ENCODE assay signal across 8 cellular contexts in genomic region chr5:6448622-6449464, GRCh38. TPM values are rescaled to one million over a fixed set of nuclear protein-coding genes. Genes with fewer than 3 reads are reported as not detected.
DNase-seq lines count a peak whose midpoint lies in the region; ATAC-seq and TF ChIP-seq lines count a peak whose summit lies in the region.

UBE2QL1 (plus strand) TSS chr5:6448859; CDS start chr5:6448894, 35 bp downstream.

- no peak within 1 kb of the TSS for H2AK5ac ChIP-seq in IMR-90 (ENCODE audit: low read depth, low read length)

- intact Hi-C loops in IMR-90 (cut with micrococcal nuclease): no loop called here
- intact Hi-C loops in OCI-LY7 (cut with micrococcal nuclease; ENCODE audit: unreplicated experiment): no loop called here

- in situ Hi-C loops in IMR-90 (cut with MboI; ENCODE audit: low sequenced_read_pairs): no loop called here

- H3K4me2 ChIP-seq in IMR-90 (ENCODE audit: low read depth, low read length) (peak within 1 kb of the TSS; percentile 76), skeletal muscle satellite cell (ENCODE audit: low read length) (peak within 1 kb of the TSS; percentile 61), OCI-LY7 (ENCODE audit: low read length) (no peak within 1 kb of the TSS)

- no peak within 1 kb of the TSS for H2BK15ac ChIP-seq in IMR-90 (ENCODE audit: low read depth, low read length)

- H3K27ac Mint-ChIP-seq in activated naive CD8-positive, alpha-beta T cell treated with anti-CD3 and anti-CD28 coated beads, Interleukin-2, amount 10 ng/mL, durations not matched to agents 7 days and 5 days: no peak within 1 kb of the TSS

- peaks cover 6% of the 10 kb centered on the region; the same call in 1 of the 2 replicates for H3K9me1 ChIP-seq in IMR-90 (ENCODE audit: insufficient read depth, low read length)

- H3K36me3 ChIP-seq in IMR-90 (ENCODE audit: control insufficient read depth, insufficient read depth, low read length): no peaks in the 10 kb centered on the region
- H3K36me3 ChIP-seq in iPS DF 6.9 (ENCODE audit: control insufficient read depth, insufficient read depth, low read length): no peaks in the 10 kb centered on the region
- H3K36me3 ChIP-seq in skeletal muscle satellite cell (ENCODE audit: insufficient read depth, low read length): no peaks in the 10 kb centered on the region
- H3K36me3 ChIP-seq in OCI-LY7 (ENCODE audit: insufficient read depth, low read length): no peaks in the 10 kb centered on the region

- no peak for TF ChIP-seq POLR2A in IMR-90 (IDR thresholded peaks at IDR 0.05; ENCODE audit: low read depth, low read length)

- H3K9me3 Mint-ChIP-seq in activated naive CD8-positive, alpha-beta T cell treated with anti-CD3 and anti-CD28 coated beads, Interleukin-2, amount 10 ng/mL, durations not matched to agents 7 days and 5 days: no peaks in the 10 kb centered on the region

- DNase-seq in NCI-H82 (lab: John Stamatoyannopoulos, UW) (peak; percentile 63), NCI-H82 treated with DMSO at 0.1 percent for 48 hours (lab: John Stamatoyannopoulos, UW; ENCODE audit: unreplicated experiment) (no peak), IMR-90 (no peak), iPS DF 6.9 (ENCODE audit: low read depth, low spot score) (no peak), OCI-LY7 (ENCODE audit: low spot score) (no peak), UCSD-AML1 (lab: John Stamatoyannopoulos, UW; ENCODE audit: unreplicated experiment) (no peak)
- DNase-seq in activated naive CD8-positive, alpha-beta T cell treated with anti-CD3 and anti-CD28 coated beads, Interleukin-2, amount 10 ng/mL, durations not matched to agents 7 days and 5 days: peak; percentile 40

- no peak within 1 kb of the TSS for H4K91ac ChIP-seq in IMR-90 (ENCODE audit: insufficient read depth, low read depth, low read length)

- POLR2A ChIA-PET in IMR-90 (lab: Charles Lee; ENCODE audit: unreplicated experiment) (no interaction called here), OCI-LY7 (lab: Charles Lee) (no interaction called here)
- POLR2A ChIA-PET in activated naive CD8-positive, alpha-beta T cell treated with anti-CD3 and anti-CD28 coated beads, Interleukin-2, amount 10 ng/mL, durations not matched to agents 7 days and 5 days (lab: Charles Lee): no interaction called here

- H3K9ac ChIP-seq in IMR-90 (ENCODE audit: low read depth, low read length) (no peak within 1 kb of the TSS), skeletal muscle satellite cell (ENCODE audit: low read depth, low read length) (no peak within 1 kb of the TSS)

- ATAC-seq in IMR-90 (ENCODE audit: low read depth): no peak
- no peak for ATAC-seq in activated naive CD8-positive, alpha-beta T cell treated with anti-CD3 and anti-CD28 coated beads, Interleukin-2, amount 10 ng/mL, durations not matched to agents 7 days and 5 days (ENCODE audit: low read depth)

- no peaks in the 10 kb centered on the region for H3K9me2 ChIP-seq in OCI-LY7 (ENCODE audit: insufficient read depth, low read length)

- peak within 1 kb of the TSS; percentile 56 for H2AFZ ChIP-seq in IMR-90 (replicated peaks; ENCODE audit: low read length, poor library complexity)
- H2AFZ ChIP-seq in OCI-LY7 (ENCODE audit: low read length): no peak within 1 kb of the TSS

- peaks cover 30% of the 10 kb centered on the region for H3K27me3 ChIP-seq in IMR-90 (ENCODE audit: control insufficient read depth, insufficient read depth, low read length)
- peaks cover 28% of the 10 kb centered on the region for H3K27me3 ChIP-seq in iPS DF 6.9 (ENCODE audit: control insufficient read depth, insufficient read depth, low read length)
- peaks cover 54% of the 10 kb centered on the region for H3K27me3 ChIP-seq in skeletal muscle satellite cell (ENCODE audit: control insufficient read depth, insufficient read depth, low read length)

- peaks cover 41% of the 10 kb centered on the region for H3K27me3 Mint-ChIP-seq in activated naive CD8-positive, alpha-beta T cell treated with anti-CD3 and anti-CD28 coated beads, Interleukin-2, amount 10 ng/mL, durations not matched to agents 7 days and 5 days

- no peaks in the 10 kb centered on the region for H3K79me2 ChIP-seq in OCI-LY7 (ENCODE audit: insufficient read depth, low read depth, low read length)

- peaks cover 4% of the 10 kb centered on the region for H3K4me1 Mint-ChIP-seq in activated naive CD8-positive, alpha-beta T cell treated with anti-CD3 and anti-CD28 coated beads, Interleukin-2, amount 10 ng/mL, durations not matched to agents 7 days and 5 days

- peak within 1 kb of the TSS; percentile 24 for H2AK9ac ChIP-seq in IMR-90 (replicated peaks; ENCODE audit: low read depth, low read length, poor library complexity)

- H3K27ac ChIP-seq in IMR-90 (ENCODE audit: insufficient read depth, low read length) (no peak within 1 kb of the TSS), iPS DF 6.9 (ENCODE audit: low read length) (no peak within 1 kb of the TSS), OCI-LY7 (ENCODE audit: low read depth, low read length, poor library complexity, severe bottlenecking) (no peak within 1 kb of the TSS)

- no peak within 1 kb of the TSS for H4K8ac ChIP-seq in IMR-90 (ENCODE audit: low read depth in 2 of 2, low read length in 2 of 2)

- H3K4me3 ChIP-seq in IMR-90 (ENCODE audit: insufficient read depth, low read depth, low read length) (no peak within 1 kb of the TSS), iPS DF 6.9 (ENCODE audit: low read length) (peak within 1 kb of the TSS; percentile 58; the same call in 1 of the 2 replicates), skeletal muscle satellite cell (ENCODE audit: low read length) (no peak within 1 kb of the TSS), OCI-LY7 (ENCODE audit: low read depth, low read length, poor library complexity, severe bottlenecking) (no peak within 1 kb of the TSS)

- H4K20me1 ChIP-seq in IMR-90 (ENCODE audit: insufficient read depth, low read length): peaks cover 7% of the 10 kb centered on the region; the same call in 1 of the 2 replicates
- H4K20me1 ChIP-seq in OCI-LY7 (ENCODE audit: insufficient read depth, low read length): no peaks in the 10 kb centered on the region

- no peak for TF ChIP-seq RAD21 in IMR-90 (IDR thresholded peaks at IDR 0.05; ENCODE audit: low read length)

- H3K4me1 ChIP-seq in IMR-90 (ENCODE audit: control insufficient read depth, insufficient read depth, low read length) (no peaks in the 10 kb centered on the region), iPS DF 6.9 (ENCODE audit: control insufficient read depth, insufficient read depth, low read length) (peaks cover 2% of the 10 kb centered on the region), skeletal muscle satellite cell (ENCODE audit: control insufficient read depth, insufficient read depth, low read length) (peaks cover 4% of the 10 kb centered on the region), OCI-LY7 (ENCODE audit: insufficient read depth, low read length, poor library complexity, severe bottlenecking) (no peaks in the 10 kb centered on the region)

- CTCF ChIA-PET in IMR-90 (lab: Yijun Ruan, JAX): no interaction called here
- CTCF ChIA-PET in OCI-LY7 (lab: Charles Lee; ENCODE audit: unreplicated experiment): no interaction called here

- H2BK5ac ChIP-seq in IMR-90 (ENCODE audit: low read depth, low read length, poor library complexity, severe bottlenecking): peak within 1 kb of the TSS; percentile 93

- H3K56ac ChIP-seq in IMR-90 (ENCODE audit: extremely low read depth, insufficient read depth, low read length): no peak within 1 kb of the TSS

- H3K4me3 Mint-ChIP-seq in activated naive CD8-positive, alpha-beta T cell treated with anti-CD3 and anti-CD28 coated beads, Interleukin-2, amount 10 ng/mL, durations not matched to agents 7 days and 5 days: peak within 1 kb of the TSS; percentile 70

- no peak within 1 kb of the TSS for H3K23ac ChIP-seq in IMR-90 (ENCODE audit: low read depth, low read length)

- H4K5ac ChIP-seq in IMR-90 (ENCODE audit: low read depth, low read length): no peak within 1 kb of the TSS

- no peak within 1 kb of the TSS for H3K4ac ChIP-seq in IMR-90 (ENCODE audit: low read depth, low read length)

- BruUV-seq in IMR-90 (replicated peaks; lab: Mats Ljungman, UMichigan) (no TSS peak), OCI-LY7 (replicated peaks; lab: Mats Ljungman, UMichigan) (no TSS peak)

- TF ChIP-seq CTCF in IMR-90 (conservative IDR thresholded peaks at IDR 0.05; ENCODE audit: low read depth, low read length) (no peak), OCI-LY7 (conservative IDR thresholded peaks at IDR 0.05; ENCODE audit: low read length) (no peak)

- no peak within 1 kb of the TSS for H2BK120ac ChIP-seq in IMR-90 (ENCODE audit: low read depth, low read length)

- no peaks in the 10 kb centered on the region for H3K79me1 ChIP-seq in IMR-90 (ENCODE audit: low read depth in 1 of 2, low read length in 2 of 2)

- WGBS in IMR-90 (ENCODE audit: extremely low coverage in 2 of 2, insufficient read length in 1 of 2), 2 experiments: 2% methylated on average over 78 of the region's 103 CpGs; no CpG with 5 or more reads in 1 of the 2 experiments
- no CpG with 5 or more reads among the region's 103 CpGs for WGBS in iPS DF 6.9 (ENCODE audit: insufficient coverage, insufficient read length)

- H3K9me3 ChIP-seq in IMR-90 (ENCODE audit: control insufficient read depth, insufficient read depth, low read length) (no peaks in the 10 kb centered on the region), iPS DF 6.9 (ENCODE audit: control insufficient read depth, insufficient read depth, low read length) (no peaks in the 10 kb centered on the region), skeletal muscle satellite cell (replicated peaks; ENCODE audit: low read length) (no peaks in the 10 kb centered on the region), OCI-LY7 (ENCODE audit: low read length) (no peaks in the 10 kb centered on the region)

- H3K14ac ChIP-seq in IMR-90 (replicated peaks; ENCODE audit: low read depth, low read length): no peak within 1 kb of the TSS

- H2BK20ac ChIP-seq in IMR-90 (ENCODE audit: low read depth, low read length): no peak within 1 kb of the TSS; the same call in 1 of the 2 replicates

- dilution Hi-C loops in IMR-90 (cut with HindIII; ENCODE audit: low sequenced_read_pairs, unreplicated experiment): no loop called here

- peaks cover 2% of the 10 kb centered on the region for H3K36me3 Mint-ChIP-seq in activated naive CD8-positive, alpha-beta T cell treated with anti-CD3 and anti-CD28 coated beads, Interleukin-2, amount 10 ng/mL, durations not matched to agents 7 days and 5 days

- no peak within 1 kb of the TSS for H3K18ac ChIP-seq in IMR-90 (ENCODE audit: low read depth, low read length)

TF ChIP-seq in IMR-90, 13 proteins besides CTCF, POLR2A, EP300 and RAD21 (continues in another document):
- no peak for TF ChIP-seq SMC3 (IDR thresholded peaks at IDR 0.05; ENCODE audit: low read depth, low read length)
- no peak for TF ChIP-seq CEBPB (IDR thresholded peaks at IDR 0.05; ENCODE audit: low read depth, low read length)
- no peak for TF ChIP-seq MAZ (IDR thresholded peaks at IDR 0.05; ENCODE audit: borderline replicate concordance, low read depth, low read length)

RNA-seq across cellular contexts. Expression of gene UBE2QL1, which starts in this region (rescaled TPM):
- total RNA-seq in IMR-90 (2012; rRNA removed) (not detected in 2 replicates), OCI-LY7 (2022) (not detected in 2 replicates)
- not detected in 2 replicates for polyA plus RNA-seq in IMR-90 (2012; rRNA removed)
- polyA plus RNA-seq in IMR-90 (2012; cell fraction: cytosol; rRNA removed): 0.04 TPM in 1 of 2 replicates, not detected in the other
- not detected in 2 replicates for polyA plus RNA-seq in IMR-90 (2012; cell fraction: nucleus; rRNA removed; ENCODE audit: low replicate concordance)
- not detected for total RNA-seq in activated naive CD8-positive, alpha-beta T cell treated with anti-CD3 and anti-CD28 coated beads, Interleukin-2, amount 10 ng/mL, durations not matched to agents 7 days and 5 days
- not detected in 2 replicates for total RNA-seq in skeletal muscle satellite cell (2012; rRNA removed)
- total RNA-seq in OCI-LY7 (2014; rRNA removed; shearing (Covaris generic)): not detected in 2 replicates

Comparison
In these comparisons a context has a peak if more than half of its experiments do, and no peak if none do; other contexts are left out.
1. Peak in DNase-seq in activated naive CD8-positive, alpha-beta T cell treated with anti-CD3 and anti-CD28 coated beads, Interleukin-2, amount 10 ng/mL, durations not matched to agents 7 days and 5 days; RNA of the gene not detected or under 1 TPM.